ENCODE assay signal across 8 cellular contexts in the genomic region with DNA sequence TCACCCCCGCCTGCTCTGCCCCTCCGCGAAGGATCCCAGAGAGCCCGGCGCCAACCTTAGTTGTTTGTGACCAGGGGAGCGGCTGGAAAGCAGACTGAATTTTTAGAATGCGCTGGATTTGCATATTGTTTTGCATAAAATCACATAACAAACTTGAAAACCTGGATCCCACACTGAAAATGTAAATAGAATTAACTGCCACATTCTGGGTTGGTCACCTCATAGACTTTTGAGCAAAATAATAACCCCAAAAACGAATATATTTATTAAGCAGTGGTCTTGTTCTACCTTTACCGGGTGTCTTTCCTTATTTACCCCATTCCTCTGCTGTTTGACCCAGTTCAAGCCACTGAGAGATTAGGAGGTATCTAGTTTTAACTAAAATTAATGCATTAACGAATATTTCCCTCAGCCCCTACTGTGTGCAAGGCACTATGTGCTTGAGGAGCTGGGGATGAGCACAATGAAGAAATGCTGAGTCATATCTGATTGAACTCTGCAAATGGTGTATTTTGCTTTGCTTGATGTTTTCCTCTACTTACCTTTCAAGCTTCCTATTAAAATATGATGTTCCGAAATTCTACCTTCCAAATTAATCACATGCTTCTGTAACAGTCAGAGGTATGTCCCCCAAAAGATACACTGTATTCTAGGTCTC. TPM values are rescaled to one million over a fixed set of nuclear protein-coding genes. Genes with fewer than 3 reads are reported as not detected.
DNase-seq lines count a peak whose midpoint lies in the region; ATAC-seq, FAIRE-seq and TF ChIP-seq lines count a peak whose summit lies in the region.

No MANE protein-coding gene starts in this region.

- peak overlapping the region; percentile 4 for H3K9ac ChIP-seq in endothelial cell of umbilical vein (replicated peaks; ENCODE audit: extremely low read depth, insufficient read depth, low read length)

- no peak overlapping the region for H3K27ac Mint-ChIP-seq in progenitor cell of endocrine pancreas

- H3K4me2 ChIP-seq in endothelial cell of umbilical vein (ENCODE audit: insufficient read depth, low read length) = peak overlapping the region; percentile 47

- peaks cover 13% of the 10 kb centered on the region for H3K4me1 Mint-ChIP-seq in progenitor cell of endocrine pancreas (ENCODE audit: low read depth)

- POLR2A ChIA-PET in endothelial cell of umbilical vein (lab: Charles Lee) = no interaction called here

- no peak for ATAC-seq in HG02840 (IDR thresholded peaks at IDR 0.05; ENCODE audit: low FRiP score, unreplicated experiment)

- H3K79me2 ChIP-seq in endothelial cell of umbilical vein (ENCODE audit: control insufficient read depth, insufficient read depth, low read length) = no peaks in the 10 kb centered on the region

- no peak for DNase-seq in GM12864 (ENCODE audit: low read depth)
- peak; percentile 18 for DNase-seq in NCI-H82 (lab: John Stamatoyannopoulos, UW)
- DNase-seq in endothelial cell of umbilical vein (ENCODE audit: low read depth, low spot score) = no peak
- DNase-seq in progenitor cell of endocrine pancreas (ENCODE audit: low spot score, unreplicated experiment) = no peak
- no peak for DNase-seq in GM19238 (ENCODE audit: insufficient read length, low spot score)
- no peak for DNase-seq in SHP77 treated with DMSO at 0.1 percent for 48 hours (lab: John Stamatoyannopoulos, UW)
- DNase-seq in NCI-H1105 treated with DMSO at 0.1 percent for 48 hours (lab: John Stamatoyannopoulos, UW) = no peak

- no peaks in the 10 kb centered on the region for H3K9me1 ChIP-seq in endothelial cell of umbilical vein (replicated peaks; ENCODE audit: control insufficient read depth, extremely low read depth, insufficient read depth, low read length)

- H3K9me3 ChIP-seq in endothelial cell of umbilical vein (replicated peaks; ENCODE audit: control insufficient read depth, insufficient read depth, low read length) = no peaks in the 10 kb centered on the region

- H3K4me1 ChIP-seq in endothelial cell of umbilical vein (ENCODE audit: control insufficient read depth, extremely low read depth, insufficient read depth, low read length) = peaks cover 10% of the 10 kb centered on the region

- H3K4me3 Mint-ChIP-seq in progenitor cell of endocrine pancreas (ENCODE audit: low read depth) = peak overlapping the region; percentile 82

- peaks cover 37 to 56% of the 10 kb centered on the region in 2 experiments for H3K27me3 ChIP-seq in endothelial cell of umbilical vein (ENCODE audit: control insufficient read depth in 2 of 2, insufficient read depth in 2 of 2, low read length in 2 of 2)

- no peaks in the 10 kb centered on the region for H4K20me1 ChIP-seq in endothelial cell of umbilical vein (replicated peaks; ENCODE audit: control insufficient read depth, extremely low read depth, insufficient read depth, low read length)

- H3K27ac ChIP-seq in endothelial cell of umbilical vein (ENCODE audit: insufficient read depth, low read depth, low read length) = no peak overlapping the region

- dilution Hi-C loops in endothelial cell of umbilical vein (cut with MboI; ENCODE audit: extremely low pct_ligation_motif_present, low sequenced_read_pairs) = no loop called here

- FAIRE-seq in endothelial cell of umbilical vein (lab: Jason Lieb, UNC) = no peak

- no peaks in the 10 kb centered on the region for H3K9me3 Mint-ChIP-seq in progenitor cell of endocrine pancreas (ENCODE audit: low read depth)

- no TSS peak for BruUV-seq in endothelial cell of umbilical vein (replicated peaks; lab: Mats Ljungman, UMichigan)

- no peak for TF ChIP-seq POLR2A in endothelial cell of umbilical vein (IDR thresholded peaks at IDR 0.05; ENCODE audit: low read depth, low read length)

- CTCF ChIA-PET in endothelial cell of umbilical vein (lab: Charles Lee) = interaction anchor here (0.7 to 1.8 kb wide), 4 partner anchors 102 to 1352 kb away, joined by 4 to 7 read pairs (median 6); no protein-coding TSS in a partner anchor

- TF ChIP-seq CTCF in GM12864 (IDR thresholded peaks at IDR 0.05; ENCODE audit: low read depth, low read length, missing control alignments) (no peak), endothelial cell of umbilical vein (IDR thresholded peaks at IDR 0.05; ENCODE audit: extremely low read depth in 1 of 2, insufficient read depth in 1 of 2, low read depth in 1 of 2, low read length in 2 of 2) (no peak), progenitor cell of endocrine pancreas (IDR thresholded peaks at IDR 0.05; ENCODE audit: unreplicated experiment) (no peak)

- intact Hi-C loops in endothelial cell of umbilical vein (cut with micrococcal nuclease) = loop anchor here (2.0 kb wide), 1 partner anchor 35 kb away; no protein-coding TSS in a partner anchor

- peaks cover 22% of the 10 kb centered on the region for H3K27me3 Mint-ChIP-seq in progenitor cell of endocrine pancreas

- no peaks in the 10 kb centered on the region for H3K36me3 Mint-ChIP-seq in progenitor cell of endocrine pancreas (ENCODE audit: insufficient read depth)

- H3K4me3 ChIP-seq in GM12864 (ENCODE audit: low read depth, low read length) (peak overlapping the region; percentile 66), endothelial cell of umbilical vein (replicated peaks in 1 of 3; ENCODE audit: insufficient read depth in 1 of 3, low read depth in 1 of 3, low read length in 3 of 3) (peak overlapping the region in 2 of 3 experiments; percentile 49 to 51)

- peak overlapping the region; percentile 17 for H2AFZ ChIP-seq in endothelial cell of umbilical vein (ENCODE audit: low read depth, low read length)

- no peaks in the 10 kb centered on the region for H3K36me3 ChIP-seq in endothelial cell of umbilical vein (ENCODE audit: control insufficient read depth in 2 of 2, extremely low read depth in 1 of 2, insufficient read depth in 2 of 2, low read length in 2 of 2)

TF ChIP-seq in endothelial cell of umbilical vein, 7 proteins besides CTCF, POLR2A, EP300 and RAD21:
- TF ChIP-seq GATA2 (IDR thresholded peaks at IDR 0.05; ENCODE audit: insufficient read depth, insufficient read length, low read depth, low read length) (no peak), POLR2AphosphoS5 (IDR thresholded peaks at IDR 0.05; ENCODE audit: insufficient read depth, low read depth, low read length) (no peak), FOS (IDR thresholded peaks at IDR 0.05; ENCODE audit: borderline replicate concordance, insufficient read depth, low read length) (no peak), EZH2 (IDR thresholded peaks at IDR 0.05; ENCODE audit: borderline replicate concordance, low read depth, low read length, severe bottlenecking) (no peak), JUN (IDR thresholded peaks at IDR 0.05; ENCODE audit: borderline replicate concordance, insufficient read depth, insufficient read length, low read depth) (no peak), MYC (IDR thresholded peaks at IDR 0.05; ENCODE audit: low read depth, low read length) (no peak)
- TF ChIP-seq, protein P1, sequence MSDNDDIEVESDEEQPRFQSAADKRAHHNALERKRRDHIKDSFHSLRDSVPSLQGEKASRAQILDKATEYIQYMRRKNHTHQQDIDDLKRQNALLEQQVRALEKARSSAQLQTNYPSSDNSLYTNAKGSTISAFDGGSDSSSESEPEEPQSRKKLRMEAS (IDR thresholded peaks at IDR 0.05; ENCODE audit: insufficient read depth, insufficient read length) = no peak

RNA-seq across cellular contexts. Expression of a gene that starts 0.4 kb away (rescaled TPM):
- total RNA-seq in endothelial cell of umbilical vein = 0.14 and 0.20 TPM in 2 replicates
- 0.06 TPM in 1 of 2 replicates, not detected in the other for polyA plus RNA-seq in endothelial cell of umbilical vein
- 0.04 and 0.08 TPM in 2 replicates for polyA plus RNA-seq in endothelial cell of umbilical vein (2011; cell fraction: cytosol; rRNA removed)
- polyA plus RNA-seq in endothelial cell of umbilical vein (2011; cell fraction: nucleus; rRNA removed) = 0.13 TPM in 1 of 2 replicates, not detected in the other
- not detected in 2 replicates for polyA plus RNA-seq in endothelial cell of umbilical vein (2012)
- polyA minus RNA-seq in endothelial cell of umbilical vein = 0.19 and 0.28 TPM in 2 replicates
- 9.3 TPM for polyA minus RNA-seq in endothelial cell of umbilical vein (2011; cell fraction: cytosol; rRNA and poly(A)+ RNA removed)
- polyA minus RNA-seq in endothelial cell of umbilical vein (2011; cell fraction: nucleus; rRNA and poly(A)+ RNA removed) = 0.14 and 0.38 TPM in 2 replicates
- 8.3 and 9.5 TPM in 2 replicates for total RNA-seq in progenitor cell of endocrine pancreas
